ENCODE assay signal across 29 cellular contexts in the genomic region with DNA sequence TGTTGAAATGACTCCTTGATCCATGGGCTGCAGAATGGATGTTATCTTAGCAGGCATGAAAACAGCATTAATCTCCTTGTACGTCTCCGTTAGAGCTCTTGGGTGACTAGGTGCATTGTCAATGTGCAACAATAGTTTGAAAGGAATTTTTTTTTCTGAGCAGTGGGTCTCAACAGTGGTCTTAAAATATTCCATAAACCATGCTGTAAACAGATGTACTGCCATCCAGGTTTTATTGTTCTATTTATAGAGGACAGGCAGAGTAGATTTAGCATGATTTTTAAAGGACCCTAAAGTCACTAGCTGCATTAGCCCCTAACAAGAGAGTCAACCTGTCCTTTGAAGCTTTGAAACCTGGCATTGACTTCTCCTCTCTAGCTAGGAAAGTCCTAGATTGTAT.
"Had no signal": no experiment of that assay in that cellular context is flagged by ENCODE, and none has a peak within 500 bp of the region (broad histone marks: within the 10 kb centered on the region; RNA-seq: fewer than 3 reads in every experiment).

No MANE protein-coding gene starts in this region.

- H3K4me3 ChIP-seq: stomach, suprapubic skin, testis, thoracic aorta, thyroid gland, tibial artery, tibial nerve, transverse colon, upper lobe of left lung, upper lobe of right lung, uterus, vagina had no signal

- H3K4me3 Mint-ChIP-seq: stimulated activated effector memory CD8-positive, alpha-beta T cell treated with anti-CD3 and anti-CD28 coated beads, Interleukin-12 subunit alpha, Interleukin-12 subunit beta, amount 100 ng/mL, for 72 hours; stimulated activated memory B cell treated with anti-CD40 and anti-IgM and Interleukin-4, amounts not matched to agents 10 μg/mL and 1 μg/mL and 100 μg/mL, for 72 hours; stimulated activated naive B cell treated with anti-CD40 and anti-IgM and Interleukin-4, amounts not matched to agents 10 μg/mL and 1 μg/mL and 100 μg/mL, for 72 hours; stimulated activated naive CD8-positive, alpha-beta T cell treated with anti-CD3 and anti-CD28 coated beads, Interleukin-15, amount 100 ng/mL, for 72 hours; stimulated activated naive CD8-positive, alpha-beta T cell treated with anti-CD3 and anti-CD28 coated beads, Interleukin-15, Interleukin-2, amounts not matched to agents 100 ng/mL and 50 ng/mL, for 24 hours; type B pancreatic cell had no signal

- H3K27ac ChIP-seq: stomach, suprapubic skin, testis, thoracic aorta, thyroid gland, tibial artery, tibial nerve, transverse colon, upper lobe of left lung, upper lobe of right lung, uterus, vagina had no signal

- ATAC-seq: stimulated activated effector memory CD8-positive, alpha-beta T cell treated with anti-CD3 and anti-CD28 coated beads, Interleukin-12 subunit alpha, Interleukin-12 subunit beta, amount 100 ng/mL, for 72 hours; stimulated activated memory B cell treated with anti-CD40 and anti-IgM and Interleukin-4, amounts not matched to agents 10 μg/mL and 1 μg/mL and 100 μg/mL, for 72 hours; stimulated activated naive B cell treated with anti-CD40 and anti-IgM and Interleukin-4, amounts not matched to agents 10 μg/mL and 1 μg/mL and 100 μg/mL, for 72 hours; stimulated activated naive CD8-positive, alpha-beta T cell treated with anti-CD3 and anti-CD28 coated beads, Interleukin-15, amount 100 ng/mL, for 72 hours; stimulated activated naive CD8-positive, alpha-beta T cell treated with anti-CD3 and anti-CD28 coated beads, Interleukin-15, Interleukin-2, amounts not matched to agents 100 U/mL and 50 U/mL, for 24 hours; upper lobe of right lung had no signal

- H3K9me3 Mint-ChIP-seq: stimulated activated effector memory CD8-positive, alpha-beta T cell treated with anti-CD3 and anti-CD28 coated beads, Interleukin-12 subunit alpha, Interleukin-12 subunit beta, amount 100 ng/mL, for 72 hours; stimulated activated naive CD8-positive, alpha-beta T cell treated with anti-CD3 and anti-CD28 coated beads, Interleukin-15, amount 100 ng/mL, for 72 hours; stimulated activated naive CD8-positive, alpha-beta T cell treated with anti-CD3 and anti-CD28 coated beads, Interleukin-15, Interleukin-2, amounts not matched to agents 100 ng/mL and 50 ng/mL, for 24 hours had no signal

- H3K27me3 ChIP-seq: stomach, suprapubic skin, testis, thyroid gland, tibial artery, tibial nerve, transverse colon, upper lobe of left lung, upper lobe of right lung, uterus, vagina had no signal

- H3K9me3 ChIP-seq: suprapubic skin, testis, thoracic aorta, thyroid gland, transverse colon, upper lobe of right lung, uterus, vagina had no signal

- H3K36me3 ChIP-seq: uterus had no signal

- H3K27me3 Mint-ChIP-seq: stimulated activated memory B cell treated with anti-CD40 and anti-IgM and Interleukin-4, amounts not matched to agents 10 μg/mL and 1 μg/mL and 100 μg/mL, for 72 hours; stimulated activated naive B cell treated with anti-CD40 and anti-IgM and Interleukin-4, amounts not matched to agents 10 μg/mL and 1 μg/mL and 100 μg/mL, for 72 hours; stimulated activated naive CD8-positive, alpha-beta T cell treated with anti-CD3 and anti-CD28 coated beads, Interleukin-15, amount 100 ng/mL, for 72 hours; stimulated activated naive CD8-positive, alpha-beta T cell treated with anti-CD3 and anti-CD28 coated beads, Interleukin-15, Interleukin-2, amounts not matched to agents 100 ng/mL and 50 ng/mL, for 24 hours; type B pancreatic cell had no signal

- DNase-seq: stimulated activated CD4-positive, alpha-beta T cell treated with anti-CD3 and anti-CD28 coated beads, Interleukin-2, amount 100 ng/mL, for 48 hours; stimulated activated CD4-positive, alpha-beta T cell treated with anti-CD3 and anti-CD28 coated beads, Interleukin-4, amount 100 ng/mL, for 1 hour; stimulated activated CD4-positive, alpha-beta T cell treated with anti-CD3 and anti-CD28 coated beads, Interleukin-4, amount 100 ng/mL, for 24 hours; stimulated activated CD4-positive, alpha-beta T cell treated with anti-CD3 and anti-CD28 coated beads, Interleukin-4, amount 100 ng/mL, for 4 hours; stimulated activated CD8-positive, alpha-beta memory T cell treated with anti-CD3 and anti-CD28 coated beads, Interleukin-4, amount 100 ng/mL, for 48 hours; stimulated activated naive B cell treated with anti-CD40 and anti-IgM and Interleukin-4, amounts not matched to agents 10 μg/mL and 1 μg/mL and 100 μg/mL, for 72 hours; stimulated activated naive CD4-positive, alpha-beta T cell; stimulated activated naive CD4-positive, alpha-beta T cell treated with Interleukin-2 at 50 U/mL for 16 hours; stimulated activated naive CD8-positive, alpha-beta T cell treated with anti-CD3 and anti-CD28 coated beads, Interleukin-15, amount 100 ng/mL, for 72 hours; stimulated activated naive CD8-positive, alpha-beta T cell treated with anti-CD3 and anti-CD28 coated beads, Interleukin-15, Interleukin-2, amounts not matched to agents 100 U/mL and 50 U/mL, for 24 hours; stomach; substantia nigra; thyroid gland; tibial artery; transverse colon; trophoblast cell; upper lobe of left lung; upper lobe of right lung; uterus had no signal

- H3K4me1 Mint-ChIP-seq: stimulated activated effector memory CD8-positive, alpha-beta T cell treated with anti-CD3 and anti-CD28 coated beads, Interleukin-12 subunit alpha, Interleukin-12 subunit beta, amount 100 ng/mL, for 72 hours; stimulated activated memory B cell treated with anti-CD40 and anti-IgM and Interleukin-4, amounts not matched to agents 10 μg/mL and 1 μg/mL and 100 μg/mL, for 72 hours; stimulated activated naive B cell treated with anti-CD40 and anti-IgM and Interleukin-4, amounts not matched to agents 10 μg/mL and 1 μg/mL and 100 μg/mL, for 72 hours; stimulated activated naive CD8-positive, alpha-beta T cell treated with anti-CD3 and anti-CD28 coated beads, Interleukin-15, amount 100 ng/mL, for 72 hours had no signal

- FAIRE-seq: urothelium cell line had no signal

- H3K4me1 ChIP-seq: stomach, suprapubic skin, testis, tibial artery, transverse colon, upper lobe of left lung, upper lobe of right lung, uterus, vagina had no signal

- H3K27ac Mint-ChIP-seq: stimulated activated effector memory CD8-positive, alpha-beta T cell treated with anti-CD3 and anti-CD28 coated beads, Interleukin-12 subunit alpha, Interleukin-12 subunit beta, amount 100 ng/mL, for 72 hours; stimulated activated memory B cell treated with anti-CD40 and anti-IgM and Interleukin-4, amounts not matched to agents 10 μg/mL and 1 μg/mL and 100 μg/mL, for 72 hours; stimulated activated naive B cell treated with anti-CD40 and anti-IgM and Interleukin-4, amounts not matched to agents 10 μg/mL and 1 μg/mL and 100 μg/mL, for 72 hours; stimulated activated naive CD8-positive, alpha-beta T cell treated with anti-CD3 and anti-CD28 coated beads, Interleukin-15, amount 100 ng/mL, for 72 hours; stimulated activated naive CD8-positive, alpha-beta T cell treated with anti-CD3 and anti-CD28 coated beads, Interleukin-15, Interleukin-2, amounts not matched to agents 100 ng/mL and 50 ng/mL, for 24 hours; type B pancreatic cell had no signal
